18 cellular contexts compared by ENCODE assay signal in genomic region chr5:147394273-147394672, GRCh38.
DNase-seq lines count a peak whose midpoint lies in the region; FAIRE-seq and TF ChIP-seq lines count a peak whose summit lies in the region.
"Had no signal": no experiment of that assay in that cellular context is flagged by ENCODE, and none has a peak within 500 bp of the region (broad histone marks: within the 10 kb centered on the region; RNA-seq: fewer than 3 reads in every experiment).

No MANE protein-coding gene starts in this region.

- H3K18ac ChIP-seq in H1 (ENCODE audit: extremely low read depth, low read length), result no peak overlapping the region

- H3K36me3 ChIP-seq in cardiac muscle cell (peaks cover 21% of the 10 kb centered on the region), left ventricle myocardium inferior (peaks cover 30% of the 10 kb centered on the region), H1 (ENCODE audit: control insufficient read depth in 2 of 4, insufficient read depth in 4 of 4, low read length in 3 of 4) (peaks cover 42 to 92% (median 70%) of the 10 kb centered on the region in 4 experiments), neural progenitor cell (peaks cover 26% of the 10 kb centered on the region)
- H3K36me3 ChIP-seq: BLaER1 treated with 17β-estradiol and CSF1 and Interleukin-3, amounts not matched to agents 10 nM and 100 nM had no signal

- H2BK120ac ChIP-seq in H1 (replicated peaks; ENCODE audit: low read depth, low read length), result no peak overlapping the region

- H3K4me1 Mint-ChIP-seq in neural progenitor cell, result peaks cover 1% of the 10 kb centered on the region
- no peaks in the 10 kb centered on the region for H3K4me1 Mint-ChIP-seq in type B pancreatic cell (ENCODE audit: unreplicated experiment)

- POLR2A ChIA-PET in H1 (lab: Charles Lee; ENCODE audit: partially characterized antibody), result no interaction called here

- H3K14ac ChIP-seq in H1 (ENCODE audit: insufficient read length), result no peak overlapping the region

- H3K4me3 Mint-ChIP-seq in neural progenitor cell (no peak overlapping the region), type B pancreatic cell (no peak overlapping the region)
- H3K4me3 Mint-ChIP-seq: CD4-positive, alpha-beta T cell had no signal

- TF ChIP-seq CTCF in cardiac muscle cell (IDR thresholded peaks at IDR 0.05; ENCODE audit: low read depth, low read length) (no peak), left ventricle myocardium inferior (IDR thresholded peaks at IDR 0.05; ENCODE audit: borderline replicate concordance) (no peak), H1 (IDR thresholded peaks at IDR 0.05; ENCODE audit: control extremely low read depth in 1 of 3, insufficient read depth in 1 of 3, low read depth in 1 of 3, low read length in 3 of 3) (no peak), neural progenitor cell (IDR thresholded peaks at IDR 0.05) (no peak), type B pancreatic cell (conservative IDR thresholded peaks at IDR 0.05) (no peak)

- H3K27me3 Mint-ChIP-seq in neural progenitor cell (ENCODE audit: insufficient read depth, low read depth), result peaks cover 2% of the 10 kb centered on the region
- peaks cover 3% of the 10 kb centered on the region for H3K27me3 Mint-ChIP-seq in type B pancreatic cell

- TF ChIP-seq POLR2A in H1 (IDR thresholded peaks at IDR 0.05; ENCODE audit: control extremely low read depth in 1 of 2, low read depth in 2 of 2, low read length in 2 of 2), result no peak

- no peaks in the 10 kb centered on the region; the same call in 1 of the 2 replicates for H3K23me2 ChIP-seq in H1 (ENCODE audit: low read depth, low read length)

- CTCF ChIA-PET in H1 (lab: Charles Lee; ENCODE audit: partially characterized antibody), result interaction anchor here (0.7 to 5.1 kb wide), 9 partner anchors 8 to 205 kb away, joined by 3 to 29 read pairs (median 3); no protein-coding TSS in a partner anchor

- intact Hi-C loops in left ventricle myocardium inferior (cut with micrococcal nuclease), result no loop called here

- no peak overlapping the region for H4K91ac ChIP-seq in H1 (replicated peaks; ENCODE audit: insufficient read length, low read length)

- peaks cover 98% of the 10 kb centered on the region for H3F3A ChIP-seq in neural progenitor cell (ENCODE audit: low read depth)

- H2BK15ac ChIP-seq in H1 (ENCODE audit: low read length), result no peak overlapping the region

- TF ChIP-seq EP300 in H1 (IDR thresholded peaks at IDR 0.05; ENCODE audit: borderline replicate concordance in 1 of 2, low read depth in 2 of 2, low read length in 2 of 2), result no peak

- no peak overlapping the region for H2BK5ac ChIP-seq in H1 (ENCODE audit: low read depth, low read length)

- no peak overlapping the region for H2BK12ac ChIP-seq in H1 (ENCODE audit: low read depth, low read length)

- H3K27ac ChIP-seq in cardiac muscle cell (peak overlapping the region; percentile 58), left ventricle myocardium inferior (replicated peaks) (no peak overlapping the region), H1 (ENCODE audit: low read depth, low read length) (no peak overlapping the region), neural progenitor cell (peak overlapping the region; percentile 63)
- H3K27ac ChIP-seq: BLaER1 treated with 17β-estradiol and CSF1 and Interleukin-3, amounts not matched to agents 10 nM and 100 nM had no signal

- H3K4ac ChIP-seq in H1 (replicated peaks; ENCODE audit: insufficient read length, low read depth, low read length), result no peak overlapping the region

- WGBS in H1 (ENCODE audit: extremely low coverage in 1 of 2, insufficient coverage in 1 of 2, insufficient read length in 1 of 2, insufficient replicate concordance in 2 of 2, low coverage in 1 of 2, low lambda C conversion rate in 2 of 2, missing lambda C conversion rate in 1 of 2), 2 experiments, result 86% methylated on average over 3 of the region's 3 CpGs; no CpG with 5 or more reads in 1 of the 2 experiments

- no peak overlapping the region for H3K23ac ChIP-seq in H1 (ENCODE audit: insufficient read length)

- H3K79me1 ChIP-seq in H1 (ENCODE audit: low read depth, low read length), result no peaks in the 10 kb centered on the region; the same call in 1 of the 2 replicates

- H3K79me2 ChIP-seq in H1 (ENCODE audit: control insufficient read depth in 1 of 2, insufficient read depth in 2 of 2, low read length in 2 of 2) (no peaks in the 10 kb centered on the region), neural progenitor cell (ENCODE audit: low read depth) (peaks cover 5% of the 10 kb centered on the region)

- H3K4me1 ChIP-seq in cardiac muscle cell (ENCODE audit: low read depth) (peaks cover 24% of the 10 kb centered on the region), left ventricle myocardium inferior (peaks cover 9% of the 10 kb centered on the region), H1 (replicated peaks in 1 of 4; ENCODE audit: control insufficient read depth in 3 of 4, insufficient read depth in 4 of 4, low read length in 3 of 4) (no peaks in the 10 kb centered on the region), neural progenitor cell (peaks cover 9% of the 10 kb centered on the region)

- H4K20me1 ChIP-seq in H1 (replicated peaks in 1 of 2; ENCODE audit: control insufficient read depth in 1 of 2, insufficient read depth in 2 of 2, low read length in 2 of 2) (peaks cover 4 to 6% of the 10 kb centered on the region in 2 experiments), neural progenitor cell (ENCODE audit: low read depth) (peaks cover 45% of the 10 kb centered on the region)
- H4K20me1 ChIP-seq: BLaER1 treated with 17β-estradiol and CSF1 and Interleukin-3, amounts not matched to agents 10 nM and 100 nM had no signal

- H3K9me3 Mint-ChIP-seq in neural progenitor cell (no peaks in the 10 kb centered on the region), type B pancreatic cell (no peaks in the 10 kb centered on the region)
- H3K9me3 Mint-ChIP-seq: CD4-positive, alpha-beta T cell had no signal

- H3K36me3 Mint-ChIP-seq in neural progenitor cell (peaks cover 54% of the 10 kb centered on the region), type B pancreatic cell (peaks cover 8% of the 10 kb centered on the region)

- TF ChIP-seq RAD21 in H1 (IDR thresholded peaks at IDR 0.05 in 1 of 2, conservative IDR thresholded peaks at IDR 0.05 in 1 of 2; ENCODE audit: low read depth in 2 of 2, low read length in 2 of 2), result no peak

- peak; percentile 36 for FAIRE-seq in H1 (lab: Jason Lieb, UNC)
- FAIRE-seq: G401.6, GM12891, HTR-8/SVneo had no signal

- H3K27me3 ChIP-seq in cardiac muscle cell, result no peaks in the 10 kb centered on the region
- H3K27me3 ChIP-seq in left ventricle myocardium inferior (ENCODE audit: low read depth), result no peaks in the 10 kb centered on the region
- no peaks in the 10 kb centered on the region for H3K27me3 ChIP-seq in H1 (replicated peaks in 1 of 4; ENCODE audit: control insufficient read depth in 3 of 4, extremely low read depth in 1 of 4, insufficient read depth in 3 of 4, low read length in 3 of 4)
- no peaks in the 10 kb centered on the region for H3K27me3 ChIP-seq in neural progenitor cell
- H3K27me3 ChIP-seq: BLaER1 treated with 17β-estradiol and CSF1 and Interleukin-3, amounts not matched to agents 10 nM and 100 nM had no signal

- no peak overlapping the region for H3K56ac ChIP-seq in H1 (replicated peaks; ENCODE audit: insufficient read length, low read depth, low read length)

- H2AFZ ChIP-seq in H1 (ENCODE audit: low read length) (no peak overlapping the region), neural progenitor cell (replicated peaks) (no peak overlapping the region)

- no peak overlapping the region for H2AK5ac ChIP-seq in H1 (ENCODE audit: low read depth, low read length)

- H3K9me3 ChIP-seq in cardiac muscle cell (ENCODE audit: low read depth), result no peaks in the 10 kb centered on the region
- no peaks in the 10 kb centered on the region for H3K9me3 ChIP-seq in left ventricle myocardium inferior (replicated peaks)
- H3K9me3 ChIP-seq in H1 (ENCODE audit: insufficient read depth in 2 of 2, low read depth in 1 of 2, low read length in 1 of 2), result no peaks in the 10 kb centered on the region
- no peaks in the 10 kb centered on the region for H3K9me3 ChIP-seq in neural progenitor cell (ENCODE audit: low read depth)
- H3K9me3 ChIP-seq: BLaER1 treated with 17β-estradiol and CSF1 and Interleukin-3, amounts not matched to agents 10 nM and 100 nM had no signal

- H3K9ac ChIP-seq in H1 (replicated peaks in 1 of 4; ENCODE audit: extremely low read depth in 1 of 4, low read depth in 3 of 4, low read length in 3 of 4), result no peak overlapping the region
- H3K9ac ChIP-seq in neural progenitor cell, result no peak overlapping the region
- H3K9ac ChIP-seq: BLaER1 treated with 17β-estradiol and CSF1 and Interleukin-3, amounts not matched to agents 10 nM and 100 nM had no signal

- no peak overlapping the region for H2BK20ac ChIP-seq in H1 (ENCODE audit: low read length)

- H3K4me3 ChIP-seq in cardiac muscle cell (no peak overlapping the region), left ventricle myocardium inferior (no peak overlapping the region), H1 (ENCODE audit: extremely low read depth in 1 of 4, insufficient read depth in 2 of 4, low read depth in 3 of 4, low read length in 4 of 4) (no peak overlapping the region), neural progenitor cell (no peak overlapping the region)
- H3K4me3 ChIP-seq: BLaER1 treated with 17β-estradiol and CSF1 and Interleukin-3, amounts not matched to agents 10 nM and 100 nM had no signal

- no peak overlapping the region for H4K5ac ChIP-seq in H1 (ENCODE audit: insufficient read length, low read depth, low read length)

- no peak overlapping the region for H3K27ac Mint-ChIP-seq in neural progenitor cell
- no peak overlapping the region for H3K27ac Mint-ChIP-seq in type B pancreatic cell
- H3K27ac Mint-ChIP-seq: CD4-positive, alpha-beta T cell had no signal

- DNase-seq in cardiac muscle cell (ENCODE audit: low read depth in 1 of 2, low spot score in 1 of 2), result no peak
- DNase-seq in left ventricle myocardium inferior, result no peak
- DNase-seq in H1 (ENCODE audit: low read depth in 1 of 2, low spot score in 2 of 2), result no peak
- DNase-seq in neural progenitor cell (ENCODE audit: low spot score), result no peak
- DNase-seq in NCI-H128 (lab: John Stamatoyannopoulos, UW; ENCODE audit: unreplicated experiment), result no peak
- no peak for DNase-seq in type B pancreatic cell (ENCODE audit: extremely low spot score, unreplicated experiment)
- no peak for DNase-seq in amygdala (lab: John Stamatoyannopoulos, UW)
- DNase-seq in NCI-H1105 (lab: John Stamatoyannopoulos, UW), result no peak
- DNase-seq: 8988T; AML-193; CD4-positive, alpha-beta T cell; DMS153; DMS79 treated with DMSO at 0.1 percent for 48 hours; EL had no signal

- H3K4me2 ChIP-seq in H1 (ENCODE audit: insufficient read depth in 1 of 2, low read depth in 2 of 2, low read length in 2 of 2) (no peak overlapping the region), neural progenitor cell (no peak overlapping the region)

- H4K8ac ChIP-seq in H1 (ENCODE audit: extremely low read depth, insufficient read depth, low read length), result no peak overlapping the region

TF ChIP-seq in H1, 55 proteins besides CTCF, POLR2A, EP300 and RAD21:
- TF ChIP-seq CBX5 (IDR thresholded peaks at IDR 0.05; ENCODE audit: low read depth, low read length), result no peak

Comparison
In these comparisons a context has a peak if more than half of its experiments do, and no peak if none do; other contexts are left out.
1. H3K27ac ChIP-seq: peak in cardiac muscle cell (single experiment) and neural progenitor cell (single experiment); none in left ventricle myocardium inferior (single experiment) and H1 (single experiment).